Comparison of ENCODE assay signal across 8 cellular contexts in the genomic region with DNA sequence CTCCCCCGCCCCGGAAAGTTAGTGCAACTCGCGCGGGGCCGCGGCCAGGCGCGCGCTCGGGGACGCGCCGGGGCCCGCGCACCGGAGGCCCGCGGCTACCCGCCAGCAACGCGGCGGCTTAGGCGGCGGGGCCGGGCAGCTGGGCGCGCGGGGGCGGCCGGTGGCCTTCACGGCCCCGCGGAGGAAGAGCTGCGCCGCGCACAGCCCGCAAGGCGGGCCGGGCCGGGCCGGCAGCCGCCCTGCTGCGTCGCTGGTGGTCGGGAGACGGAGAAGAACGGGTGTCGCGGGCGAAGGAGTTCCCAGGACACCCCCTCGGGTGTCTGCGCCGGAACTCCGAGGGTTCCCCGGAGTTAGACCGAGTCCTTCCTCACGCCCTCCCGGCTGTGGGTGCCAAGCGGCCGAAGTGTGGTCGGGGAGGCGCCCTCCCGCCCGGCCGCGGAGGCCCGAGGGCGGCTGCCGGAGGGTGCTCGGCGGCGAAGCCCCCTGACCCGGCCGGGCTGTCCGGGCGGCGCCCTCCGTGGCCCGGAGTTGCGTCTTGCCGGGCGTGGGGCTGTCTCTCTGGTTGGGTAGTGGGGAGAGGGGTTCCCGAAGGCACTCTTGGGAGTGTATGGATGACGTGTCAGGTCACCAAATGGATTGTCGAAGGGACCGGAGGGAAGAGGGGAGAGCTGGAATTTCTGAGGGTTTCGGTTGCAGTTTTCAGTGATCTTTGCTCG. TPM values are rescaled to one million over a fixed set of nuclear protein-coding genes. Genes with fewer than 3 reads are reported as not detected.
DNase-seq lines count a peak whose midpoint lies in the region; ATAC-seq and TF ChIP-seq lines count a peak whose summit lies in the region.

No MANE protein-coding gene starts in this region.

- H3K4me2 ChIP-seq in OCI-LY3 (ENCODE audit: low read length) (peak overlapping the region; percentile 90), neuronal stem cell (ENCODE audit: insufficient read depth, low read length, poor library complexity, severe bottlenecking) (peak overlapping the region; percentile 67)

- H3K4me1 Mint-ChIP-seq in activated naive CD4-positive, alpha-beta T cell treated with anti-CD3 and anti-CD28 coated beads, Interleukin-2, amount 10 ng/mL, durations not matched to agents 7 days and 5 days = peaks cover 19% of the 10 kb centered on the region

- no peak overlapping the region for H2BK12ac ChIP-seq in neuronal stem cell (ENCODE audit: low read length)

- H3K4me3 Mint-ChIP-seq in activated naive CD4-positive, alpha-beta T cell treated with anti-CD3 and anti-CD28 coated beads, Interleukin-2, amount 10 ng/mL, durations not matched to agents 7 days and 5 days = peak overlapping the region; percentile 84

- H3K9ac ChIP-seq in OCI-LY3 (ENCODE audit: low read length) (peak overlapping the region; percentile 93), neuronal stem cell (ENCODE audit: low read depth, low read length, poor library complexity) (peak overlapping the region; percentile 90)

- peak in 1 of 2 donors; percentile 74 for TF ChIP-seq POLR2A in gastroesophageal sphincter (IDR thresholded peaks at IDR 0.05)

- H3K79me2 ChIP-seq in OCI-LY3 (ENCODE audit: low read length) = peaks cover 50% of the 10 kb centered on the region

- no peaks in the 10 kb centered on the region for H3K79me1 ChIP-seq in neuronal stem cell (ENCODE audit: low read depth, low read length)

- no peak overlapping the region for H4K91ac ChIP-seq in neuronal stem cell (ENCODE audit: low read depth, low read length, poor library complexity)

- H3K4me3 ChIP-seq in OCI-LY3 (ENCODE audit: low read length) (peak overlapping the region; percentile 84), gastroesophageal sphincter (peak overlapping the region; percentile 54 to 86), neuronal stem cell (ENCODE audit: low read length in 2 of 2) (peak overlapping the region; percentile 70 to 96), urinary bladder (ENCODE audit: low read depth, low read length) (peak overlapping the region; percentile 97)

- H3K36me3 ChIP-seq in OCI-LY3 (replicated peaks; ENCODE audit: low read depth, low read length) (peaks cover 10% of the 10 kb centered on the region), gastroesophageal sphincter (no peaks in the 10 kb centered on the region), neuronal stem cell (replicated peaks in 1 of 2; ENCODE audit: control insufficient read depth in 2 of 2, insufficient read depth in 2 of 2, low read length in 2 of 2) (no peaks in the 10 kb centered on the region), urinary bladder (ENCODE audit: insufficient read depth) (no peaks in the 10 kb centered on the region)

- no peak for TF ChIP-seq EP300 in gastroesophageal sphincter (IDR thresholded peaks at IDR 0.05)

- no peaks in the 10 kb centered on the region for H3K9me3 ChIP-seq in OCI-LY3 (ENCODE audit: insufficient read depth, low read length)
- no peaks in the 10 kb centered on the region for H3K9me3 ChIP-seq in gastroesophageal sphincter
- no peaks in the 10 kb centered on the region for H3K9me3 ChIP-seq in neuronal stem cell (replicated peaks in 1 of 2; ENCODE audit: control insufficient read depth in 2 of 2, insufficient read depth in 1 of 2, low read depth in 1 of 2, low read length in 2 of 2)

- DNase-seq in D341Med (ENCODE audit: low spot score) (peak; percentile 73), neuronal stem cell (ENCODE audit: low spot score) (peak; percentile 58)
- peak; percentile 44 for DNase-seq in activated naive CD4-positive, alpha-beta T cell treated with anti-CD3 and anti-CD28 coated beads, Interleukin-2, amount 10 ng/mL, durations not matched to agents 7 days and 5 days

- peak overlapping the region; percentile 96 for H3K18ac ChIP-seq in neuronal stem cell (ENCODE audit: low read length)

- ATAC-seq in GM19397 (IDR thresholded peaks at IDR 0.05; ENCODE audit: unreplicated experiment) (peak; percentile 53), HG03520 (IDR thresholded peaks at IDR 0.05; ENCODE audit: unreplicated experiment) (peak; percentile 25), gastroesophageal sphincter (peak; percentile 88)

- H3K4me1 ChIP-seq in OCI-LY3 (ENCODE audit: low read length) (peaks cover 46% of the 10 kb centered on the region), gastroesophageal sphincter (peaks cover 4 to 41% (median 17%) of the 10 kb centered on the region in 3 donors), neuronal stem cell (ENCODE audit: control insufficient read depth in 2 of 2, insufficient read depth in 1 of 2, low read depth in 1 of 2, low read length in 2 of 2) (peaks cover 4 to 7% of the 10 kb centered on the region in 2 donors), urinary bladder (ENCODE audit: insufficient read depth) (peaks cover 4% of the 10 kb centered on the region)

- H3K36me3 Mint-ChIP-seq in activated naive CD4-positive, alpha-beta T cell treated with anti-CD3 and anti-CD28 coated beads, Interleukin-2, amount 10 ng/mL, durations not matched to agents 7 days and 5 days = no peaks in the 10 kb centered on the region

- H2BK15ac ChIP-seq in neuronal stem cell (ENCODE audit: low read length) = no peak overlapping the region

- no peak overlapping the region for H2AK5ac ChIP-seq in neuronal stem cell (ENCODE audit: low read depth, low read length)

- H3K27me3 ChIP-seq in OCI-LY3 (ENCODE audit: low read depth, low read length) (no peaks in the 10 kb centered on the region), gastroesophageal sphincter (no peaks in the 10 kb centered on the region), neuronal stem cell (ENCODE audit: control insufficient read depth in 3 of 3, insufficient read depth in 3 of 3, low read depth in 1 of 3, low read length in 3 of 3) (no peaks in the 10 kb centered on the region)

- H3K4ac ChIP-seq in neuronal stem cell (ENCODE audit: low read length) = no peak overlapping the region

- peak overlapping the region; percentile 82 for H3K23ac ChIP-seq in neuronal stem cell (ENCODE audit: low read depth, low read length, poor library complexity)

- H3K27ac Mint-ChIP-seq in activated naive CD4-positive, alpha-beta T cell treated with anti-CD3 and anti-CD28 coated beads, Interleukin-2, amount 10 ng/mL, durations not matched to agents 7 days and 5 days = peak overlapping the region; percentile 77

- H3K14ac ChIP-seq in neuronal stem cell (ENCODE audit: low read length) = no peak overlapping the region

- H3K9me3 Mint-ChIP-seq in activated naive CD4-positive, alpha-beta T cell treated with anti-CD3 and anti-CD28 coated beads, Interleukin-2, amount 10 ng/mL, durations not matched to agents 7 days and 5 days = no peaks in the 10 kb centered on the region

- H2BK120ac ChIP-seq in neuronal stem cell (ENCODE audit: low read depth, low read length) = no peak overlapping the region

- H4K20me1 ChIP-seq in OCI-LY3 (ENCODE audit: insufficient read depth, low read length) = no peaks in the 10 kb centered on the region

- CTCF ChIA-PET in activated naive CD4-positive, alpha-beta T cell treated with anti-CD3 and anti-CD28 coated beads, Interleukin-2, amount 10 ng/mL, durations not matched to agents 7 days and 5 days (lab: Charles Lee) = interaction anchor here (0.6 to 2.8 kb wide), 5 partner anchors 10 to 212 kb away, joined by 3 to 12 read pairs (median 3); no protein-coding TSS in a partner anchor

- no peak for TF ChIP-seq CTCF in OCI-LY3 (IDR thresholded peaks at IDR 0.05; ENCODE audit: low read depth, low read length)
- no peak for TF ChIP-seq CTCF in gastroesophageal sphincter (IDR thresholded peaks at IDR 0.05)

- H3K27ac ChIP-seq in OCI-LY3 (ENCODE audit: low read length) = peak overlapping the region; percentile 98
- peak overlapping the region; percentile 84 to 100 (median 98) for H3K27ac ChIP-seq in gastroesophageal sphincter
- H3K27ac ChIP-seq in neuronal stem cell (replicated peaks; ENCODE audit: low read length) = peak overlapping the region; percentile 93
- peak overlapping the region; percentile 99 for H3K27ac ChIP-seq in urinary bladder (ENCODE audit: low read depth)

- H2AFZ ChIP-seq in OCI-LY3 (ENCODE audit: low read depth, low read length) (peak overlapping the region; percentile 96), neuronal stem cell (ENCODE audit: low read length) (peak overlapping the region; percentile 76)

- H2BK5ac ChIP-seq in neuronal stem cell (ENCODE audit: low read length) = peak overlapping the region; percentile 83

- peaks cover 21% of the 10 kb centered on the region for H3K27me3 Mint-ChIP-seq in activated naive CD4-positive, alpha-beta T cell treated with anti-CD3 and anti-CD28 coated beads, Interleukin-2, amount 10 ng/mL, durations not matched to agents 7 days and 5 days

- WGBS in gastroesophageal sphincter (ENCODE audit: low coverage in 1 of 2), 2 donors = no CpG with 5 or more reads among the region's 89 CpGs
- no CpG with 5 or more reads among the region's 89 CpGs for WGBS in neuronal stem cell (ENCODE audit: extremely low coverage in 2 of 2, insufficient read length in 2 of 2, insufficient replicate concordance in 1 of 2), 2 donors
- WGBS in urinary bladder = under 1% methylated on average over 89 of the region's 89 CpGs

- no peak overlapping the region for H4K8ac ChIP-seq in neuronal stem cell (ENCODE audit: low read depth, low read length)

RNA-seq across cellular contexts. Expression of a gene that starts 0.6 kb away (rescaled TPM):
- total RNA-seq in gastroesophageal sphincter (10 to 100 TPM; 19.1 to 43.9 (median 24.2) TPM), urinary bladder (26.6 TPM)
- 4.0 TPM for polyA plus RNA-seq in neuronal stem cell (2013, experiment 1 of 2)
- 3.9 TPM for polyA plus RNA-seq in neuronal stem cell (2013, experiment 2 of 2)
- polyA plus RNA-seq in urinary bladder = 14.7 TPM

Comparison
In these comparisons a context has a peak if more than half of its experiments do, and no peak if none do; other contexts are left out.
1. Peak in every context shown above with its lines: DNase-seq, ATAC-seq, H3K4me3 ChIP-seq and H3K27ac ChIP-seq.
2. ATAC-seq: peak in every context shown above with its lines; median percentile 88 in gastroesophageal sphincter; 53 in GM19397; 25 in HG03520.